In genomic region chr5:1799110-1799601, GRCh38 we compare ENCODE assay signal across 8 cellular contexts. TPM values are rescaled to one million over a fixed set of nuclear protein-coding genes. Genes with fewer than 3 reads are reported as not detected.
DNase-seq lines count a peak whose midpoint lies in the region; ATAC-seq and TF ChIP-seq lines count a peak whose summit lies in the region.

No MANE protein-coding gene starts in this region.

- CTCF ChIA-PET in AG04450 (lab: Charles Lee): interaction anchor here (1.2 to 3.3 kb wide), 2 partner anchors 9 to 26 kb away, joined by 5 to 14 read pairs; no protein-coding TSS in a partner anchor

- peaks cover 16% of the 10 kb centered on the region for H3K9me3 ChIP-seq in AG04450 (ENCODE audit: control insufficient read depth, insufficient read depth, low read length)
- no peaks in the 10 kb centered on the region for H3K9me3 ChIP-seq in endocrine pancreas (ENCODE audit: control insufficient read depth, low read length)
- H3K9me3 ChIP-seq in mucosa of descending colon: no peaks in the 10 kb centered on the region
- H3K9me3 ChIP-seq in upper lobe of left lung: no peaks in the 10 kb centered on the region

- no peaks in the 10 kb centered on the region for H3K36me3 ChIP-seq in endocrine pancreas (ENCODE audit: control insufficient read depth, insufficient read depth, low read length)
- no peaks in the 10 kb centered on the region for H3K36me3 ChIP-seq in mucosa of descending colon (ENCODE audit: low read depth)
- H3K36me3 ChIP-seq in upper lobe of left lung: peaks cover 4 to 40% (median 26%) of the 10 kb centered on the region in 4 donors

- POLR2A ChIA-PET in AG04450 (lab: Yijun Ruan, JAX): interaction anchor here (1.1 kb wide), 1 partner anchor 9 kb away, joined by 8 read pairs; no protein-coding TSS in a partner anchor

- H3K9ac ChIP-seq in endocrine pancreas (ENCODE audit: control insufficient read depth, insufficient read depth, low read length): peak overlapping the region; percentile 78

- H3K27me3 ChIP-seq in AG04450 (ENCODE audit: control insufficient read depth, insufficient read depth, low read length) (no peaks in the 10 kb centered on the region), endocrine pancreas (ENCODE audit: control insufficient read depth, insufficient read depth, low read length) (no peaks in the 10 kb centered on the region), upper lobe of left lung (no peaks in the 10 kb centered on the region)

- no peak for TF ChIP-seq EP300 in upper lobe of left lung (IDR thresholded peaks at IDR 0.05)

- H3K4me3 ChIP-seq in AG04450 (ENCODE audit: low read depth, low read length) (peak overlapping the region; percentile 74), endocrine pancreas (ENCODE audit: control insufficient read depth, insufficient read depth, low read length) (no peak overlapping the region), mucosa of descending colon (peak overlapping the region; percentile 89), upper lobe of left lung (peak overlapping the region; percentile 78 to 98 (median 86))

- H3K27ac ChIP-seq in AG04450 (ENCODE audit: low read depth, low read length) (peak overlapping the region; percentile 31), upper lobe of left lung (peak overlapping the region; percentile 75 to 90 (median 85))

- DNase-seq in AG04450 (ENCODE audit: low read depth, low spot score): no peak
- DNase-seq in mucosa of descending colon: peak in 1 of 3 donors; percentile 22
- peak in 1 of 2 donors; percentile 20 for DNase-seq in upper lobe of left lung
- no peak for DNase-seq in DMS79 treated with DMSO at 0.1 percent for 48 hours (lab: John Stamatoyannopoulos, UW)

- ATAC-seq in GM18511 (IDR thresholded peaks at IDR 0.05; ENCODE audit: unreplicated experiment): peak; percentile 32
- ATAC-seq in HG03045 (IDR thresholded peaks at IDR 0.05; ENCODE audit: unreplicated experiment): peak; percentile 28
- peak; percentile 55 for ATAC-seq in SK-N-SH treated with all-trans-retinoic acid at 6 μM for 48 hours
- peak; percentile 51 for ATAC-seq in mucosa of descending colon
- ATAC-seq in upper lobe of left lung (ENCODE audit: low FRiP score in 2 of 2): peak; percentile 0 to 48

- H3K4me1 ChIP-seq in endocrine pancreas (ENCODE audit: control insufficient read depth, insufficient read depth, low read length): no peaks in the 10 kb centered on the region
- peaks cover 6% of the 10 kb centered on the region for H3K4me1 ChIP-seq in mucosa of descending colon (ENCODE audit: low read depth)
- H3K4me1 ChIP-seq in upper lobe of left lung: peaks cover 16 to 58% (median 24%) of the 10 kb centered on the region in 4 donors

- TF ChIP-seq POLR2A in upper lobe of left lung (IDR thresholded peaks at IDR 0.05): no peak

- TF ChIP-seq CTCF in AG04450 (IDR thresholded peaks at IDR 0.05; ENCODE audit: low read depth, low read length): no peak
- TF ChIP-seq CTCF in mucosa of descending colon (IDR thresholded peaks at IDR 0.05): no peak
- TF ChIP-seq CTCF in upper lobe of left lung (IDR thresholded peaks at IDR 0.05): no peak

- intact Hi-C loops in mucosa of descending colon (cut with DNase I, micrococcal nuclease): no loop called here

- WGBS in upper lobe of left lung, 2 donors: 0 to 2% methylated on average over 4 to 32 of the region's 35 CpGs

TF ChIP-seq in SK-N-SH treated with all-trans-retinoic acid at 6 μM for 48 hours, 23 proteins besides CTCF, POLR2A, EP300 and RAD21:
- no peak for TF ChIP-seq TCF4 (CRISPR knock-in tag; IDR thresholded peaks at IDR 0.05; ENCODE audit: borderline replicate concordance)
- no peak for TF ChIP-seq OSR1 (CRISPR knock-in tag; IDR thresholded peaks at IDR 0.05)
- TF ChIP-seq ISL1 (CRISPR knock-in tag; IDR thresholded peaks at IDR 0.05): no peak
- TF ChIP-seq ARNTL (CRISPR knock-in tag; IDR thresholded peaks at IDR 0.05; ENCODE audit: borderline replicate concordance, low read depth): no peak
- no peak for TF ChIP-seq ZC3H10 (CRISPR knock-in tag; IDR thresholded peaks at IDR 0.05)
- TF ChIP-seq ZNF565 (CRISPR knock-in tag; conservative IDR thresholded peaks at IDR 0.05; ENCODE audit: low read depth): no peak
- no peak for TF ChIP-seq ZFP3 (CRISPR knock-in tag; IDR thresholded peaks at IDR 0.05)
- no peak for TF ChIP-seq PPARA (CRISPR knock-in tag; IDR thresholded peaks at IDR 0.05; ENCODE audit: borderline replicate concordance)
- TF ChIP-seq PATZ1 (CRISPR knock-in tag; IDR thresholded peaks at IDR 0.05; ENCODE audit: borderline replicate concordance): no peak
- TF ChIP-seq CSDC2 (CRISPR knock-in tag; IDR thresholded peaks at IDR 0.05): no peak
- no peak for TF ChIP-seq RARB (CRISPR knock-in tag; IDR thresholded peaks at IDR 0.05)
- no peak for TF ChIP-seq ZNF8 (CRISPR knock-in tag; IDR thresholded peaks at IDR 0.05)
- TF ChIP-seq CREB5 (CRISPR knock-in tag; IDR thresholded peaks at IDR 0.05; ENCODE audit: low read depth): no peak
- no peak for TF ChIP-seq BACH2 (CRISPR knock-in tag; IDR thresholded peaks at IDR 0.05; ENCODE audit: borderline replicate concordance)
- TF ChIP-seq ESRRG (CRISPR knock-in tag; IDR thresholded peaks at IDR 0.05): no peak
- no peak for TF ChIP-seq TOX (CRISPR knock-in tag; IDR thresholded peaks at IDR 0.05; ENCODE audit: borderline replicate concordance)
- TF ChIP-seq POU6F1 (CRISPR knock-in tag; IDR thresholded peaks at IDR 0.05; ENCODE audit: borderline replicate concordance, low read depth): no peak
- TF ChIP-seq ZNF70 (CRISPR knock-in tag; IDR thresholded peaks at IDR 0.05): no peak
- no peak for TF ChIP-seq CSRNP3 (CRISPR knock-in tag; IDR thresholded peaks at IDR 0.05)
TF ChIP-seq in SK-N-SH treated with all-trans-retinoic acid at 6 μM for 48 hours: peak in this region for 0.

RNA-seq across cellular contexts. Expression of gene MRPL36, which starts 0.5 kb away (rescaled TPM):
- 104 and 118 TPM in 2 replicates for polyA plus RNA-seq in AG04450 (2011; rRNA removed)
- 41.8 and 53.8 TPM in 2 replicates for polyA minus RNA-seq in AG04450 (2011; rRNA and poly(A)+ RNA removed)
- 10 to 100 TPM; 26.3 to 41.4 (median 28.6) TPM for total RNA-seq in mucosa of descending colon
- 10 to 100 TPM; 10.5 to 30.4 (median 21.5) TPM for total RNA-seq in upper lobe of left lung

RNA-seq across cellular contexts. Expression of gene NDUFS6, which starts 2.1 kb away (rescaled TPM):
- 34.4 and 51.8 TPM in 2 replicates for polyA plus RNA-seq in AG04450 (2011; rRNA removed)
- polyA minus RNA-seq in AG04450 (2011; rRNA and poly(A)+ RNA removed): 24.8 and 26.5 TPM in 2 replicates
- 10 to 100 TPM; 38.7 to 43.5 (median 39.3) TPM for total RNA-seq in mucosa of descending colon
- 10 to 100 TPM; 22.9 to 64.6 (median 39.3) TPM for total RNA-seq in upper lobe of left lung
